1 cellular context compared by ENCODE assay signal in genomic region chr3:48433472-48434118, GRCh38.
TF ChIP-seq lines count a peak whose summit lies in the region.

No MANE protein-coding gene starts in this region.

TF ChIP-seq in HepG2, 621 proteins besides CTCF, POLR2A, EP300 and RAD21 (continued from another document):
- TF ChIP-seq SNAPC4 (CRISPR knock-in tag; IDR thresholded peaks at IDR 0.05) (no peak), TFE3 (CRISPR knock-in tag; IDR thresholded peaks at IDR 0.05) (peak; percentile 79; the same call in 1 of the 2 replicates), PITX1 (CRISPR knock-in tag; IDR thresholded peaks at IDR 0.05) (peak; percentile 80), ZNF446 (CRISPR knock-in tag; IDR thresholded peaks at IDR 0.05) (0 out of 2 replicates have a peak, but pooled peaks have one; percentile 12), MIXL1 (CRISPR knock-in tag; IDR thresholded peaks at IDR 0.05) (no peak), ZBTB49 (CRISPR knock-in tag; IDR thresholded peaks at IDR 0.05; ENCODE audit: borderline replicate concordance) (no peak), ZNF264 (CRISPR knock-in tag; IDR thresholded peaks at IDR 0.05) (peak; percentile 59; the same call in 1 of the 2 replicates), GABPB1 (CRISPR knock-in tag; IDR thresholded peaks at IDR 0.05) (no peak), ATF3 (CRISPR knock-in tag; IDR thresholded peaks at IDR 0.05) (no peak), THRA (CRISPR knock-in tag; IDR thresholded peaks at IDR 0.05; ENCODE audit: borderline replicate concordance) (no peak), TEAD3 (CRISPR knock-in tag; optimal IDR thresholded peaks at IDR 0.05; ENCODE audit: borderline replicate concordance) (peak; percentile 85), ATM (IDR thresholded peaks at IDR 0.05; ENCODE audit: borderline replicate concordance) (no peak), ZNF501 (CRISPR knock-in tag; IDR thresholded peaks at IDR 0.05) (no peak), ZNF773 (CRISPR knock-in tag; IDR thresholded peaks at IDR 0.05; ENCODE audit: borderline replicate concordance) (no peak), THYN1 (CRISPR knock-in tag; IDR thresholded peaks at IDR 0.05; ENCODE audit: borderline replicate concordance, low read depth) (no peak), ZNF251 (CRISPR knock-in tag; IDR thresholded peaks at IDR 0.05) (no peak), ZSCAN29 (CRISPR knock-in tag; conservative IDR thresholded peaks at IDR 0.05) (no peak), MAFK (conservative IDR thresholded peaks at IDR 0.05 in 1 of 2, IDR thresholded peaks at IDR 0.05 in 1 of 2; ENCODE audit: low read length in 2 of 2) (no peak; a peak in 1 of 4 replicates), ZNF772 (CRISPR knock-in tag; IDR thresholded peaks at IDR 0.05) (0 out of 2 replicates have a peak, but pooled peaks have one; percentile 33), ADNP (CRISPR knock-in tag; IDR thresholded peaks at IDR 0.05) (no peak), PATZ1 (CRISPR knock-in tag; IDR thresholded peaks at IDR 0.05) (peak; percentile 58), TBX2 (CRISPR knock-in tag; IDR thresholded peaks at IDR 0.05; ENCODE audit: borderline replicate concordance) (0 out of 2 replicates have a peak, but pooled peaks have one; percentile 30), ATF5 (CRISPR knock-in tag; IDR thresholded peaks at IDR 0.05; ENCODE audit: low read depth) (no peak), ZSCAN12 (CRISPR knock-in tag; IDR thresholded peaks at IDR 0.05) (no peak), ZNF343 (CRISPR knock-in tag; IDR thresholded peaks at IDR 0.05) (no peak), ZNF605 (CRISPR knock-in tag; IDR thresholded peaks at IDR 0.05) (peak; percentile 22; the same call in 1 of the 2 replicates), NCOA2 (CRISPR knock-in tag; IDR thresholded peaks at IDR 0.05) (peak; percentile 31; the same call in 1 of the 2 replicates)
